8 cellular contexts compared by ENCODE assay signal in the genomic region with DNA sequence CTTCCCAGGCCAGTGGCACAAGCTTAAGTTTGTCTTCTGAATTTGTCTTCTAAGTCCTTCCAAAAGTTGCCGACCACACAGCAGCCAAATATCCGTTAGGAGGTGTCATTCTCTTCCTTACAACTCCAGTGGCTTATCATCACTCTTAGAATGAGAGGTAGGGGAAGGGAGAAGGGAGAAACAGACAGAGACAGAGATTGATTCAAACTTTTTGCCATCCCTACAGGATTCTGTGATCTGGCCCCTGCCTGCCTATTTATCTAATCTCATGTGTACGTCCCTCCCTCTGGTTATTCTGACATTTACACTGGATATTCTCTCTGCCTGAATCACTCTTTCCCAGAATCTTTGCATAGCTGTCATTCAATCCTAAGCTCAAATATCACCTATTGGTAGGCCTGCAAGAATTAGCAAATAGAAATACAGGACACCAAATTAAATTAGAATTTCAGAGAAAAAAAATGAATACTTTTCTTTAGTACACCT. TPM values are rescaled to one million over a fixed set of nuclear protein-coding genes. Genes with fewer than 3 reads are reported as not detected.
DNase-seq lines count a peak whose midpoint lies in the region; ATAC-seq and TF ChIP-seq lines count a peak whose summit lies in the region.

No MANE protein-coding gene starts in this region.

- H3K27ac ChIP-seq in brain microvascular endothelial cell, result peak overlapping the region; percentile 92
- H3K27ac ChIP-seq in vagina, result peak overlapping the region; percentile 63

- peaks cover 35% of the 10 kb centered on the region for H3K4me1 Mint-ChIP-seq in activated naive CD4-positive, alpha-beta T cell treated with anti-CD3 and anti-CD28 coated beads, Interleukin-2, amount 10 ng/mL, durations not matched to agents 7 days and 5 days
- peaks cover 11% of the 10 kb centered on the region for H3K4me1 Mint-ChIP-seq in memory B cell

- H3K4me1 ChIP-seq in vagina, result peaks cover 26% of the 10 kb centered on the region

- no peak for TF ChIP-seq POLR2A in vagina (IDR thresholded peaks at IDR 0.05)

- TF ChIP-seq CTCF in brain microvascular endothelial cell (IDR thresholded peaks at IDR 0.05; ENCODE audit: low read depth, low read length, missing control alignments) (no peak), vagina (IDR thresholded peaks at IDR 0.05) (no peak), GM10248 (IDR thresholded peaks at IDR 0.05; ENCODE audit: control extremely low read depth, extremely low read depth, low read depth, missing control alignments) (no peak)

- H3K36me3 Mint-ChIP-seq in activated naive CD4-positive, alpha-beta T cell treated with anti-CD3 and anti-CD28 coated beads, Interleukin-2, amount 10 ng/mL, durations not matched to agents 7 days and 5 days, result peaks cover 19% of the 10 kb centered on the region
- no peaks in the 10 kb centered on the region for H3K36me3 Mint-ChIP-seq in memory B cell

- H3K4me3 Mint-ChIP-seq in activated naive CD4-positive, alpha-beta T cell treated with anti-CD3 and anti-CD28 coated beads, Interleukin-2, amount 10 ng/mL, durations not matched to agents 7 days and 5 days, result peak overlapping the region; percentile 90
- peak overlapping the region; percentile 98 for H3K4me3 Mint-ChIP-seq in memory B cell

- intact Hi-C loops in vagina (cut with DNase I), result loop anchor here (5.0 kb wide), 1 partner anchor 86 kb away; no protein-coding TSS in a partner anchor

- peak overlapping the region; percentile 95 for H3K27ac Mint-ChIP-seq in activated naive CD4-positive, alpha-beta T cell treated with anti-CD3 and anti-CD28 coated beads, Interleukin-2, amount 10 ng/mL, durations not matched to agents 7 days and 5 days
- H3K27ac Mint-ChIP-seq in memory B cell, result peak overlapping the region; percentile 96

- peaks cover 12% of the 10 kb centered on the region for H3K27me3 Mint-ChIP-seq in activated naive CD4-positive, alpha-beta T cell treated with anti-CD3 and anti-CD28 coated beads, Interleukin-2, amount 10 ng/mL, durations not matched to agents 7 days and 5 days
- no peaks in the 10 kb centered on the region for H3K27me3 Mint-ChIP-seq in memory B cell

- H3K36me3 ChIP-seq in brain microvascular endothelial cell (replicated peaks) (peaks cover 22% of the 10 kb centered on the region), vagina (peaks cover 0 to 18% of the 10 kb centered on the region in 2 donors)

- POLR2A ChIA-PET in GM10248 (lab: Yijun Ruan, JAX), result interaction anchor here (1.1 kb wide), 1 partner anchor 94 kb away, joined by 5 read pairs; a partner anchor contains a TSS

- CTCF ChIA-PET in activated naive CD4-positive, alpha-beta T cell treated with anti-CD3 and anti-CD28 coated beads, Interleukin-2, amount 10 ng/mL, durations not matched to agents 7 days and 5 days (lab: Charles Lee), result interaction anchor here (0.6 to 1.5 kb wide), 2 partner anchors 19 to 93 kb away, joined by 4 read pairs; no protein-coding TSS in a partner anchor
- CTCF ChIA-PET in GM10248 (lab: Yijun Ruan, JAX), result interaction anchor here (1.0 to 16.0 kb wide), 5 partner anchors 9 to 263 kb away, joined by 3 to 359 read pairs (median 4); a partner anchor contains a TSS

- no peaks in the 10 kb centered on the region for H3K9me3 ChIP-seq in vagina

- no peaks in the 10 kb centered on the region for H3K9me3 Mint-ChIP-seq in activated naive CD4-positive, alpha-beta T cell treated with anti-CD3 and anti-CD28 coated beads, Interleukin-2, amount 10 ng/mL, durations not matched to agents 7 days and 5 days
- H3K9me3 Mint-ChIP-seq in memory B cell, result no peaks in the 10 kb centered on the region

- in situ Hi-C loops in brain microvascular endothelial cell (cut with HindIII; ENCODE audit: low pct_ligation_motif_present, low sequenced_read_pairs), result no loop called here

- peak overlapping the region; percentile 80 for H3K4me3 ChIP-seq in brain microvascular endothelial cell (ENCODE audit: low read depth, low read length)
- peak overlapping the region; percentile 71 to 78 for H3K4me3 ChIP-seq in vagina

- no peak for ATAC-seq in memory B cell (ENCODE audit: low read depth)

- DNase-seq in activated naive CD4-positive, alpha-beta T cell treated with anti-CD3 and anti-CD28 coated beads, Interleukin-2, amount 10 ng/mL, durations not matched to agents 7 days and 5 days, result no peak
- DNase-seq in activated naive CD4-positive, alpha-beta T cell (lab: John Stamatoyannopoulos, UW), result no peak
- no peak for DNase-seq in brain microvascular endothelial cell
- no peak for DNase-seq in memory B cell (ENCODE audit: low spot score in 2 of 2)
- DNase-seq in vagina (ENCODE audit: extremely low spot score in 2 of 2), result no peak
- no peak for DNase-seq in occipital lobe (lab: John Stamatoyannopoulos, UW)
- no peak for DNase-seq in GM10248 (ENCODE audit: extremely low spot score)
- DNase-seq in SIG-M5 treated with dmso at 0.1 percent for 504 hours (lab: John Stamatoyannopoulos, UW; ENCODE audit: unreplicated experiment), result no peak

- no peaks in the 10 kb centered on the region for H3K27me3 ChIP-seq in brain microvascular endothelial cell (replicated peaks)
- no peaks in the 10 kb centered on the region for H3K27me3 ChIP-seq in vagina

RNA-seq across cellular contexts. Expression of a gene that starts 0.5 kb away (rescaled TPM):
- 62.1 TPM for total RNA-seq in vagina
- 45.7 TPM for total RNA-seq in occipital lobe

RNA-seq across cellular contexts. Expression of a gene that starts 38.5 kb away (rescaled TPM):
- total RNA-seq in vagina, result 23.3 TPM
- total RNA-seq in occipital lobe, result not detected

RNA-seq across cellular contexts. Expression of a gene that starts 39.5 kb away (rescaled TPM):
- total RNA-seq in vagina (4.7 TPM), occipital lobe (3.1 TPM)

RNA-seq across cellular contexts. Expression of a gene that starts 42.1 kb away (rescaled TPM):
- 16.5 TPM for total RNA-seq in vagina
- 25.0 TPM for total RNA-seq in occipital lobe

Comparison
In these comparisons a context has a peak if more than half of its experiments do, and no peak if none do; other contexts are left out.
1. RNA of a gene that starts 38.5 kb away (total RNA-seq): 23.3 TPM in vagina (single experiment); not detected in occipital lobe (single experiment); every median in the first group is over 10 times any median in the second.